In the genomic region with DNA sequence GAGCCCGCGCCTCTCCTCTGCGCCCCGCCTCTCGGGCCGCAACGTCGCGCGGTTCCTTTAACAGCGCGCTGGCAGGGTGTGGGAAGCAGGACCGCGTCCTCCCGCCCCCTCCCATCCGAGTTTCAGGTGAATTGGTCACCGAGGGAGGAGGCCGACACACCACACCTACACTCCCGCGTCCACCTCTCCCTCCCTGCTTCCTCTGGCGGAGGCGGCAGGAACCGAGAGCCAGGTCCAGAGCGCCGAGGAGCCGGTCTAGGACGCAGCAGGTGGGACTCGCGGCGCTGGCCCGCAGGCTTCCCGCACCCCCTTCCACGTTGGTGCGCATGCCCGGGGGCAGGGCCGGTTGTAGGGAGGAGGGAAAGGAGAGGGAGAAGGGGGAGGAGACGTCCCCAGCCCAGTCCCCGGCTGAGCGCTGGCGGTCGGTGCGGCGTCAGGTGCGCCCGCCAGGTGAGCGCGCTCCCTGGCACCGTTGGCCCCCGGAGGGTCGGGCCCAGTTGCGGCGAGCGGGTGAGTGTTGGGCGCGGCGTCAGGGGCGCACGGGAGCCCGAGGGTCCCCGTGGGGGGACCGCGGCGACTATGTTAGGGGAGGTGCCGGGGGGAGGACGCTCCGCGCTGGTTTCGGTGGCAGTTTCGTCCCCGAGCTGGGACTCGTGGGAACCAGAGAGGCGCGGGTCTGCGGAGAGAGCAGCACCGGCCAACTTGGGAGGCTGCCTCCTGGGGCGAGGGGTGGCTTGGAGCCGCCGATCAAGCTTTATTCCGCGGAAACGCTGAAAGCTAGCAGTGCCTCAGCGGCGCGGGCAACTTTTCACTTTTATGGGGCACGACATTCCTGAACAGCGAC, we compare ENCODE assay signal across 8 cellular contexts. TPM values are rescaled to one million over a fixed set of nuclear protein-coding genes. Genes with fewer than 3 reads are reported as not detected.
DNase-seq lines count a peak whose midpoint lies in the region; ATAC-seq and TF ChIP-seq lines count a peak whose summit lies in the region.

A gene with protein sequence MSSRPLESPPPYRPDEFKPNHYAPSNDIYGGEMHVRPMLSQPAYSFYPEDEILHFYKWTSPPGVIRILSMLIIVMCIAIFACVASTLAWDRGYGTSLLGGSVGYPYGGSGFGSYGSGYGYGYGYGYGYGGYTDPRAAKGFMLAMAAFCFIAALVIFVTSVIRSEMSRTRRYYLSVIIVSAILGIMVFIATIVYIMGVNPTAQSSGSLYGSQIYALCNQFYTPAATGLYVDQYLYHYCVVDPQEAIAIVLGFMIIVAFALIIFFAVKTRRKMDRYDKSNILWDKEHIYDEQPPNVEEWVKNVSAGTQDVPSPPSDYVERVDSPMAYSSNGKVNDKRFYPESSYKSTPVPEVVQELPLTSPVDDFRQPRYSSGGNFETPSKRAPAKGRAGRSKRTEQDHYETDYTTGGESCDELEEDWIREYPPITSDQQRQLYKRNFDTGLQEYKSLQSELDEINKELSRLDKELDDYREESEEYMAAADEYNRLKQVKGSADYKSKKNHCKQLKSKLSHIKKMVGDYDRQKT (plus strand): TSS at position 400 of the 844 bp plus-strand sequence. CDS start 11,455 bp downstream, outside the sequence.

- H3K4me3 ChIP-seq in cardiac muscle cell: peak within 1 kb of the TSS; percentile 79
- peak within 1 kb of the TSS; percentile 78 for H3K4me3 ChIP-seq in parathyroid adenoma (ENCODE audit: low read depth, low read length)

- peak within 1 kb of the TSS; percentile 84 for H2AFZ ChIP-seq in parathyroid adenoma

- no peaks in the 10 kb centered on the region for H3K9me3 Mint-ChIP-seq in activated T-helper 17 cell treated with anti-CD3 and anti-CD28 coated beads, Interleukin-2, amount 50 U/mL, for 72 hours

- no peaks in the 10 kb centered on the region for H3K4me1 Mint-ChIP-seq in activated T-helper 17 cell treated with anti-CD3 and anti-CD28 coated beads, Interleukin-2, amount 50 U/mL, for 72 hours

- TF ChIP-seq CTCF in cardiac muscle cell (IDR thresholded peaks at IDR 0.05; ENCODE audit: low read depth, low read length) (no peak), parathyroid adenoma (IDR thresholded peaks at IDR 0.05) (no peak)

- H3K9me3 ChIP-seq in cardiac muscle cell (ENCODE audit: low read depth) (no peaks in the 10 kb centered on the region), parathyroid adenoma (ENCODE audit: control insufficient read depth, low read length) (no peaks in the 10 kb centered on the region)

- H3K27me3 Mint-ChIP-seq in activated T-helper 17 cell treated with anti-CD3 and anti-CD28 coated beads, Interleukin-2, amount 50 U/mL, for 72 hours: peaks cover 38% of the 10 kb centered on the region

- no peak within 1 kb of the TSS for H3K9ac ChIP-seq in parathyroid adenoma

- H3K27me3 ChIP-seq in cardiac muscle cell (peaks cover 72% of the 10 kb centered on the region), parathyroid adenoma (ENCODE audit: control insufficient read depth, insufficient read depth, low read length) (no peaks in the 10 kb centered on the region)

- H3K27ac ChIP-seq in cardiac muscle cell (no peak within 1 kb of the TSS), parathyroid adenoma (peak within 1 kb of the TSS; percentile 56)

- DNase-seq in NCI-H82 (lab: John Stamatoyannopoulos, UW) (peak; percentile 63), NCI-H82 treated with DMSO at 0.1 percent for 48 hours (lab: John Stamatoyannopoulos, UW; ENCODE audit: unreplicated experiment) (no peak), NCI-H2196 (lab: John Stamatoyannopoulos, UW; ENCODE audit: unreplicated experiment) (peak; percentile 77), cardiac muscle cell (ENCODE audit: low read depth in 1 of 2, low spot score in 1 of 2) (peak; percentile 20 to 72)

- H3K79me2 ChIP-seq in parathyroid adenoma: peaks cover 5% of the 10 kb centered on the region

- peak within 1 kb of the TSS; percentile 83 for H3K4me2 ChIP-seq in parathyroid adenoma (ENCODE audit: low read length)

- ATAC-seq in HG02759 (IDR thresholded peaks at IDR 0.05; ENCODE audit: unreplicated experiment): peak; percentile 55
- peak; percentile 23 for ATAC-seq in activated T-helper 17 cell treated with anti-CD3 and anti-CD28 coated beads, Interleukin-2, amount 50 U/mL, for 72 hours (replicated peaks)
- no peak for ATAC-seq in HG03139 (IDR thresholded peaks at IDR 0.05; ENCODE audit: unreplicated experiment)

- H3K36me3 Mint-ChIP-seq in activated T-helper 17 cell treated with anti-CD3 and anti-CD28 coated beads, Interleukin-2, amount 50 U/mL, for 72 hours (ENCODE audit: low read depth): no peaks in the 10 kb centered on the region

- H3K4me1 ChIP-seq in cardiac muscle cell (ENCODE audit: low read depth): peaks cover 7% of the 10 kb centered on the region
- H3K4me1 ChIP-seq in parathyroid adenoma: no peaks in the 10 kb centered on the region

- H3K4me3 Mint-ChIP-seq in activated T-helper 17 cell treated with anti-CD3 and anti-CD28 coated beads, Interleukin-2, amount 50 U/mL, for 72 hours: peak within 1 kb of the TSS; percentile 64

- H3K27ac Mint-ChIP-seq in activated T-helper 17 cell treated with anti-CD3 and anti-CD28 coated beads, Interleukin-2, amount 50 U/mL, for 72 hours: no peak within 1 kb of the TSS

- H3K36me3 ChIP-seq in cardiac muscle cell (no peaks in the 10 kb centered on the region), parathyroid adenoma (ENCODE audit: control insufficient read depth, insufficient read depth, low read length) (no peaks in the 10 kb centered on the region)

RNA-seq across cellular contexts. Expression of the gene that starts here (rescaled TPM):
- total RNA-seq in activated T-helper 17 cell treated with anti-CD3 and anti-CD28 coated beads, Interleukin-2, amount 50 U/mL, for 72 hours: 1 to 10 TPM in 1 of 2 donors, under 1 TPM in 1; 0.76 to 4.4 TPM
- 4.1 and 5.6 TPM in 2 replicates for total RNA-seq in cardiac muscle cell
- polyA plus RNA-seq in cardiac muscle cell: 4.0 and 4.4 TPM in 2 replicates
